Comparison of ENCODE assay signal across 24 cellular contexts in genomic region chr4:113157086-113157857, GRCh38.
DNase-seq lines count a peak whose midpoint lies in the region; ATAC-seq and TF ChIP-seq lines count a peak whose summit lies in the region.
"Had no signal": no experiment of that assay in that cellular context is flagged by ENCODE, and none has a peak within 500 bp of the region (broad histone marks: within the 10 kb centered on the region; RNA-seq: fewer than 3 reads in every experiment).

No MANE protein-coding gene starts in this region.

- H3K27ac ChIP-seq in HCT116 (ENCODE audit: low read depth, low read length) (no peak overlapping the region), SJCRH30 (no peak overlapping the region), WERI-Rb-1 (no peak overlapping the region)
- H3K27ac ChIP-seq: gastroesophageal sphincter, hepatocyte, tibial artery had no signal

- CTCF ChIA-PET in HCT116 (lab: Charles Lee): no interaction called here

- in situ Hi-C loops in KBM-7 (cut with MboI; ENCODE audit: low pct_unique_long_range_greater_than_20kb, low sequenced_read_pairs): no loop called here

- no peak overlapping the region for H3K4me3 ChIP-seq in HCT116 (replicated peaks in 1 of 2; ENCODE audit: low read depth in 1 of 2, low read length in 2 of 2)
- H3K4me3 ChIP-seq in SJCRH30: no peak overlapping the region
- H3K4me3 ChIP-seq in WERI-Rb-1 (ENCODE audit: low read depth, low read length): no peak overlapping the region
- H3K4me3 ChIP-seq: gastroesophageal sphincter, hepatocyte, tibial artery had no signal

- peaks cover 0 to 13% of the 10 kb centered on the region in 2 experiments; a peak in 2 of 4 replicates for H3K4me1 ChIP-seq in HCT116 (ENCODE audit: control insufficient read depth in 1 of 2, insufficient read depth in 2 of 2, low read length in 2 of 2)
- peaks cover 14% of the 10 kb centered on the region for H3K4me1 ChIP-seq in SJCRH30
- H3K4me1 ChIP-seq: gastroesophageal sphincter had no signal

- no peaks in the 10 kb centered on the region for H4K20me1 ChIP-seq in HCT116 (ENCODE audit: insufficient read depth)

- H3K27me3 Mint-ChIP-seq in activated T-cell treated with anti-CD3 and anti-CD28 coated beads, Interleukin-2, amount 50 U/mL, for 4 hours (ENCODE audit: low read depth): no peaks in the 10 kb centered on the region

- BruUV-seq in HCT116 (replicated peaks; lab: Mats Ljungman, UMichigan): no TSS peak

- no peaks in the 10 kb centered on the region for H3K9me2 ChIP-seq in HCT116 (ENCODE audit: insufficient read depth)

- no peaks in the 10 kb centered on the region for H3K36me3 Mint-ChIP-seq in activated T-cell treated with anti-CD3 and anti-CD28 coated beads, Interleukin-2, amount 50 U/mL, for 4 hours (ENCODE audit: insufficient read depth)
- H3K36me3 Mint-ChIP-seq: activated naive CD4-positive, alpha-beta T cell treated with anti-CD3 and anti-CD28 coated beads, Interleukin-2, amount 50 U/mL, for 24 hours; CD8-positive, alpha-beta T cell had no signal

- no peaks in the 10 kb centered on the region for H3K4me1 Mint-ChIP-seq in activated T-cell treated with anti-CD3 and anti-CD28 coated beads, Interleukin-2, amount 50 U/mL, for 4 hours (ENCODE audit: low read depth)
- H3K4me1 Mint-ChIP-seq: activated naive CD4-positive, alpha-beta T cell treated with anti-CD3 and anti-CD28 coated beads, Interleukin-2, amount 50 U/mL, for 24 hours; B cell had no signal

- TF ChIP-seq CTCF in HCT116 (IDR thresholded peaks at IDR 0.05 in 2 of 3, conservative IDR thresholded peaks at IDR 0.05 in 1 of 3; ENCODE audit: borderline replicate concordance in 1 of 3, insufficient read depth in 1 of 3, low read depth in 2 of 3, low read length in 2 of 3) (no peak), WERI-Rb-1 (IDR thresholded peaks at IDR 0.05; ENCODE audit: low read depth, low read length) (no peak)

- H2AFZ ChIP-seq in HCT116 (ENCODE audit: low read depth, low read length, poor library complexity, severe bottlenecking): no peak overlapping the region
- H2AFZ ChIP-seq: hepatocyte had no signal

- no peaks in the 10 kb centered on the region for H3K9me3 Mint-ChIP-seq in activated T-cell treated with anti-CD3 and anti-CD28 coated beads, Interleukin-2, amount 50 U/mL, for 4 hours
- H3K9me3 Mint-ChIP-seq: activated T-helper 2 cell treated with anti-CD3 and anti-CD28 coated beads, Interferon-gamma antibody, Interleukin-2, Interleukin-4, amounts not matched to agents 10 μg/mL and 5 μg/mL and 100 μg/mL, durations not matched to agents 14 hours and 24 hours and 36 hours; CD8-positive, alpha-beta T cell had no signal

- no peak overlapping the region for H3K4me3 Mint-ChIP-seq in activated T-cell treated with anti-CD3 and anti-CD28 coated beads, Interleukin-2, amount 50 U/mL, for 4 hours
- H3K4me3 Mint-ChIP-seq: activated CD8-positive, alpha-beta T cell treated with anti-CD3 and anti-CD28 coated beads, Interleukin-2, amount 10 ng/mL, durations not matched to agents 7 days and 5 days; activated naive CD4-positive, alpha-beta T cell treated with anti-CD3 and anti-CD28 coated beads, Interleukin-2, amount 50 U/mL, for 24 hours; B cell; CD8-positive, alpha-beta T cell had no signal

- H3K27me3 ChIP-seq in HCT116 (ENCODE audit: insufficient read depth, low read length) (no peaks in the 10 kb centered on the region), SJCRH30 (no peaks in the 10 kb centered on the region), WERI-Rb-1 (ENCODE audit: insufficient read depth, low read depth, severe bottlenecking) (no peaks in the 10 kb centered on the region)
- H3K27me3 ChIP-seq: gastroesophageal sphincter, hepatocyte, tibial artery had no signal

- TF ChIP-seq POLR2A in HCT116 (IDR thresholded peaks at IDR 0.05; ENCODE audit: borderline replicate concordance, extremely low read depth, insufficient read depth, insufficient read length): no peak

- POLR2A ChIA-PET in HCT116 (lab: Charles Lee): no interaction called here

- no peaks in the 10 kb centered on the region for H3K79me2 ChIP-seq in HCT116 (ENCODE audit: insufficient read depth, low read length)
- H3K79me2 ChIP-seq: hepatocyte had no signal

- intact Hi-C loops in HCT116 (cut with micrococcal nuclease): no loop called here

- H3K9ac ChIP-seq in HCT116 (ENCODE audit: low read length): no peak overlapping the region

- peak; percentile 42; the same call in 1 of the 2 replicates for ATAC-seq in HCT116
- ATAC-seq in activated T-cell treated with anti-CD3 and anti-CD28 coated beads, Interleukin-2, amount 50 U/mL, for 4 hours: no peak
- ATAC-seq: activated CD8-positive, alpha-beta T cell treated with anti-CD3 and anti-CD28 coated beads, Interleukin-2, amount 10 ng/mL, durations not matched to agents 7 days and 5 days; CD8-positive, alpha-beta T cell; gastroesophageal sphincter; left lobe of liver had no signal

- H3K4me2 ChIP-seq in HCT116 (ENCODE audit: low read length): no peak overlapping the region
- H3K4me2 ChIP-seq: hepatocyte had no signal

- no peak for TF ChIP-seq RAD21 in HCT116 (IDR thresholded peaks at IDR 0.05; ENCODE audit: low read depth)

- H3K9me3 ChIP-seq in HCT116 (ENCODE audit: control insufficient read depth in 1 of 2, insufficient read depth in 1 of 2, low read depth in 1 of 2, low read length in 2 of 2) (no peaks in the 10 kb centered on the region), SJCRH30 (replicated peaks) (no peaks in the 10 kb centered on the region), WERI-Rb-1 (ENCODE audit: severe bottlenecking) (no peaks in the 10 kb centered on the region)
- H3K9me3 ChIP-seq: gastroesophageal sphincter, tibial artery had no signal

- DNase-seq in NCI-H1417 (lab: John Stamatoyannopoulos, UW): peak in 2 of 3 experiments; percentile 3 to 42
- DNase-seq in NCI-H1417 treated with DMSO at 0.1 percent for 48 hours (lab: John Stamatoyannopoulos, UW): no peak
- DNase-seq in HCT116 (ENCODE audit: low read depth, low spot score): no peak
- peak; percentile 51 to 85 for DNase-seq in SJCRH30
- peak; percentile 47 for DNase-seq in kidney tubule cell (ENCODE audit: low spot score)
- DNase-seq in KBM-7: no peak
- DNase-seq in activated T-cell treated with anti-CD3 and anti-CD28 coated beads, Interleukin-2, amount 50 U/mL, for 4 hours: no peak
- no peak for DNase-seq in WERI-Rb-1
- DNase-seq: activated CD8-positive, alpha-beta T cell treated with anti-CD3 and anti-CD28 coated beads, Interleukin-2, amount 10 ng/mL, durations not matched to agents 7 days and 5 days; amygdala; CD8-positive, alpha-beta T cell; Kasumi-1; MV-4-11; NCI-H187 treated with DMSO at 0.1 percent for 48 hours; Right ventricle myocardium superior; stimulated activated CD4-positive, alpha-beta T cell treated with anti-CD3 and anti-CD28 coated beads, Interleukin-15, amount 100 ng/mL, for 24 hours; stimulated activated CD4-positive, alpha-beta T cell treated with anti-CD3 and anti-CD28 coated beads, Interleukin-4, amount 100 ng/mL, for 4 hours; tibial artery had no signal

- H3K36me3 ChIP-seq in HCT116 (ENCODE audit: control insufficient read depth in 1 of 2, insufficient read depth in 2 of 2, low read length in 2 of 2): no peaks in the 10 kb centered on the region
- H3K36me3 ChIP-seq in SJCRH30: no peaks in the 10 kb centered on the region
- no peaks in the 10 kb centered on the region for H3K36me3 ChIP-seq in WERI-Rb-1
- H3K36me3 ChIP-seq: gastroesophageal sphincter, tibial artery had no signal

- RAD21 ChIA-PET in HCT116 (lab: Charles Lee; ENCODE audit: low non-redundant PET in 1 of 2, low total read pairs in 2 of 2, uncharacterized antibody in 2 of 2, unreplicated experiment in 2 of 2): no interaction called here

TF ChIP-seq in HCT116, 20 proteins besides CTCF, POLR2A, EP300 and RAD21:
- TF ChIP-seq SRF (IDR thresholded peaks at IDR 0.05; ENCODE audit: low read depth) (peak; percentile 59; the same call in 1 of the 2 replicates), ZBTB33 (IDR thresholded peaks at IDR 0.05; ENCODE audit: extremely low read depth, insufficient replicate concordance, low read length) (no peak)

Comparison
In these comparisons a context has a peak if more than half of its experiments do, and no peak if none do; other contexts are left out.
1. DNase-seq: peak in NCI-H1417 (2 of 3), SJCRH30 (2 of 2) and kidney tubule cell (single experiment); none in NCI-H1417 treated with DMSO at 0.1 percent for 48 hours (single experiment), HCT116 (single experiment), KBM-7 (single experiment), activated T-cell treated with anti-CD3 and anti-CD28 coated beads, Interleukin-2, amount 50 U/mL, for 4 hours (single experiment) and WERI-Rb-1 (single experiment).